ENCODE assay signal across 10 cellular contexts in the genomic region with DNA sequence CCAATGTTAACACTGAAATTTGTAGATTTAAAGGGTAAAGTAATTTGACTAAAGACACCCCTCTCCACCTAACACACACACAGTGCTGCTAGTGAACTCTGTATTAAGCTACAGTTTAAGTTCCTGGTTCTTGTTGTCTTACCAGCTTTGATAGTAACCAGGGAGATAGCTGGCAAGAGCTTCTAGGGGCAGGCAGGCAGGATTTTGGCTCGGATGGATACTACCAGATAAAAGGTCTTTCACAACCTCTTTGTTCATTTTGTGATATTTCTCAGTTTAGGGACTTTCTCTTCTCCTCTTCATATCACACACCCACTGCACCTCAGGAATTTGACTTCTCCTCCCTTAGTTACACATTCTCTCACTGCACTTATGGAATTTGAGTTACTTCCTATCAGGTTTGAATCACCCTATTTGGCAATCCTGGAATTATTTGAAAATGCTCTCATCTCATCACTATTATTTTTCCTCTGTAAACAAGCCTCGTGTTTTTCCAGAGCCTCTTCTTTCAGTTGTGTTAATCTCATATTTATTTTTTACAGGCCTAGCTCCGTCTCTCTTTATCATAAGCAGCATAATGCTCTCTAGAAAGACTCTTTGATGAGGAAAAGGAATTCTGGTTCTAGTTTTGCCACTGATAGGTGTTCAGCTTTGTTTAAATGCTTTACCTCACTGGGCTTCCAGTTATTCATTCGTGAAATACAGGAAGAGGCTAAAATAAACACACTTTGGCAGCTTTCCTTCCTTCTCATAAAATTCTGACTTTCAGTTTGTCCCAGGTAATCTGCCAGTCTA. TPM values are rescaled to one million over a fixed set of nuclear protein-coding genes. Genes with fewer than 3 reads are reported as not detected.
DNase-seq lines count a peak whose midpoint lies in the region; ATAC-seq and TF ChIP-seq lines count a peak whose summit lies in the region.
"Had no signal": no experiment of that assay in that cellular context is flagged by ENCODE, and none has a peak within 500 bp of the region (broad histone marks: within the 10 kb centered on the region; RNA-seq: fewer than 3 reads in every experiment).

No MANE protein-coding gene starts in this region.

- H3K9me3 Mint-ChIP-seq in endothelial cell (ENCODE audit: unreplicated experiment) (no peaks in the 10 kb centered on the region), mesothelial cell of epicardium (peaks cover 32% of the 10 kb centered on the region), immature natural killer cell (peaks cover 0 to 9% (median 2%) of the 10 kb centered on the region in 6 donors)

- CTCF ChIA-PET in HEK293T (lab: Yijun Ruan, JAX): interaction anchor here (0.5 kb wide), 1 partner anchor 321 kb away, joined by 6 read pairs; no protein-coding TSS in a partner anchor

- no peaks in the 10 kb centered on the region for H3K36me3 Mint-ChIP-seq in endothelial cell (ENCODE audit: low read depth, unreplicated experiment)
- peaks cover 3% of the 10 kb centered on the region for H3K36me3 Mint-ChIP-seq in mesothelial cell of epicardium
- H3K36me3 Mint-ChIP-seq in immature natural killer cell: no peaks in the 10 kb centered on the region

- H3K4me3 Mint-ChIP-seq in endothelial cell (ENCODE audit: unreplicated experiment): no peak overlapping the region
- H3K4me3 Mint-ChIP-seq in mesothelial cell of epicardium: no peak overlapping the region
- no peak overlapping the region for H3K4me3 Mint-ChIP-seq in immature natural killer cell

- H3K27ac Mint-ChIP-seq in endothelial cell (ENCODE audit: unreplicated experiment): peak overlapping the region; percentile 86
- peak overlapping the region; percentile 80 for H3K27ac Mint-ChIP-seq in mesothelial cell of epicardium
- no peak overlapping the region for H3K27ac Mint-ChIP-seq in immature natural killer cell

- H3K27me3 Mint-ChIP-seq in endothelial cell (ENCODE audit: unreplicated experiment): no peaks in the 10 kb centered on the region
- no peaks in the 10 kb centered on the region for H3K27me3 Mint-ChIP-seq in mesothelial cell of epicardium (ENCODE audit: low read depth)
- H3K27me3 Mint-ChIP-seq in immature natural killer cell (ENCODE audit: low read depth in 3 of 3): peaks cover 0 to 2% (median 2%) of the 10 kb centered on the region in 3 donors

- POLR2A ChIA-PET in HEK293T (lab: Yijun Ruan, JAX): no interaction called here

- no peak for TF ChIP-seq CTCF in AG09309 (IDR thresholded peaks at IDR 0.05; ENCODE audit: control insufficient read depth, insufficient read depth, low read depth, low read length, missing control alignments)
- TF ChIP-seq CTCF in endothelial cell (IDR thresholded peaks at IDR 0.05; ENCODE audit: unreplicated experiment): no peak
- TF ChIP-seq CTCF in mesothelial cell of epicardium (IDR thresholded peaks at IDR 0.05; ENCODE audit: unreplicated experiment): no peak

- H3K4me1 Mint-ChIP-seq in endothelial cell (ENCODE audit: unreplicated experiment): peaks cover 24% of the 10 kb centered on the region
- H3K4me1 Mint-ChIP-seq in mesothelial cell of epicardium: peaks cover 14% of the 10 kb centered on the region
- no peaks in the 10 kb centered on the region for H3K4me1 Mint-ChIP-seq in immature natural killer cell

- H3K4me3 ChIP-seq in AG09309 (ENCODE audit: control insufficient read depth, low read depth, low read length): no peak overlapping the region

- peak; percentile 80 for DNase-seq in AG09309 (ENCODE audit: low read depth)
- DNase-seq in NCI-H774 (lab: John Stamatoyannopoulos, UW): peak; percentile 24
- DNase-seq in endothelial cell (ENCODE audit: low spot score): no peak
- no peak for DNase-seq in mesothelial cell of epicardium (ENCODE audit: low spot score in 2 of 2, unreplicated experiment in 2 of 2)
- no peak for DNase-seq in immature natural killer cell
- no peak for DNase-seq in HEK293T (ENCODE audit: extremely low spot score)
- DNase-seq: effector memory CD4-positive, alpha-beta T cell; GDM1 had no signal

- no peak for ATAC-seq in GM19455 (IDR thresholded peaks at IDR 0.05; ENCODE audit: unreplicated experiment)
- no peak for ATAC-seq in GM18858 (IDR thresholded peaks at IDR 0.05; ENCODE audit: unreplicated experiment)

TF ChIP-seq in HEK293T, 16 proteins besides CTCF, POLR2A, EP300 and RAD21:
- no peak for TF ChIP-seq FOXM1 (IDR thresholded peaks at IDR 0.05; ENCODE audit: borderline replicate concordance)
- TF ChIP-seq FOXK2 (IDR thresholded peaks at IDR 0.05): no peak
- TF ChIP-seq ZNF384 (IDR thresholded peaks at IDR 0.05): no peak
- TF ChIP-seq SP1 (IDR thresholded peaks at IDR 0.05): no peak
- no peak for TF ChIP-seq FOXA1 (IDR thresholded peaks at IDR 0.05)
- no peak for TF ChIP-seq SUZ12 (IDR thresholded peaks at IDR 0.05)
- no peak for TF ChIP-seq CTBP1 (IDR thresholded peaks at IDR 0.05; ENCODE audit: borderline replicate concordance)
- TF ChIP-seq BHLHE40 (IDR thresholded peaks at IDR 0.05; ENCODE audit: borderline replicate concordance): no peak
- no peak for TF ChIP-seq TARDBP (IDR thresholded peaks at IDR 0.05)
- no peak for TF ChIP-seq ELF4 (IDR thresholded peaks at IDR 0.05)
- TF ChIP-seq, protein P1, sequence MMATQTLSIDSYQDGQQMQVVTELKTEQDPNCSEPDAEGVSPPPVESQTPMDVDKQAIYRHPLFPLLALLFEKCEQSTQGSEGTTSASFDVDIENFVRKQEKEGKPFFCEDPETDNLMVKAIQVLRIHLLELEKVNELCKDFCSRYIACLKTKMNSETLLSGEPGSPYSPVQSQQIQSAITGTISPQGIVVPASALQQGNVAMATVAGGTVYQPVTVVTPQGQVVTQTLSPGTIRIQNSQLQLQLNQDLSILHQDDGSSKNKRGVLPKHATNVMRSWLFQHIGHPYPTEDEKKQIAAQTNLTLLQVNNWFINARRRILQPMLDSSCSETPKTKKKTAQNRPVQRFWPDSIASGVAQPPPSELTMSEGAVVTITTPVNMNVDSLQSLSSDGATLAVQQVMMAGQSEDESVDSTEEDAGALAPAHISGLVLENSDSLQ (IDR thresholded peaks at IDR 0.05): no peak
- no peak for TF ChIP-seq L3MBTL2 (conservative IDR thresholded peaks at IDR 0.05)
- TF ChIP-seq LEF1 (IDR thresholded peaks at IDR 0.05; ENCODE audit: borderline replicate concordance): no peak
- no peak for TF ChIP-seq ARNT (IDR thresholded peaks at IDR 0.05)
- TF ChIP-seq NFRKB (IDR thresholded peaks at IDR 0.05): no peak
- TF ChIP-seq HDGF (IDR thresholded peaks at IDR 0.05; ENCODE audit: borderline replicate concordance): no peak
TF ChIP-seq in HEK293T: peak in this region for 0.

RNA-seq across cellular contexts. Expression of a gene that starts 23.0 kb away (rescaled TPM):
- 0.13 TPM for total RNA-seq in endothelial cell (ENCODE audit: unreplicated experiment)
- 11.4 to 12.8 TPM (median 11.4 TPM) in 3 replicates for total RNA-seq in mesothelial cell of epicardium
- polyA plus RNA-seq in immature natural killer cell: not detected

RNA-seq across cellular contexts. Expression of a gene that starts 42.7 kb away (rescaled TPM):
- total RNA-seq in endothelial cell (ENCODE audit: unreplicated experiment) (not detected), mesothelial cell of epicardium (0.07 to 0.20 TPM (median 0.11 TPM) in 3 replicates)
- polyA plus RNA-seq in immature natural killer cell: not detected

Comparison
In these comparisons a context has a peak if more than half of its experiments do, and no peak if none do; other contexts are left out.
1. DNase-seq: peak in AG09309 (single experiment) and NCI-H774 (single experiment); none in endothelial cell (single experiment), mesothelial cell of epicardium (0 of 2), immature natural killer cell (0 of 3) and HEK293T (single experiment).
2. H3K27ac Mint-ChIP-seq: peak in endothelial cell (single experiment) and mesothelial cell of epicardium (single experiment); none in immature natural killer cell (0 of 6).
3. RNA of a gene that starts 23.0 kb away (total RNA-seq): 11.4 to 12.8 TPM in mesothelial cell of epicardium; 0.13 TPM in endothelial cell (single experiment); every median in the first group is over 10 times any median in the second.